Comparison of ENCODE assay signal across 11 cellular contexts in the genomic region with DNA sequence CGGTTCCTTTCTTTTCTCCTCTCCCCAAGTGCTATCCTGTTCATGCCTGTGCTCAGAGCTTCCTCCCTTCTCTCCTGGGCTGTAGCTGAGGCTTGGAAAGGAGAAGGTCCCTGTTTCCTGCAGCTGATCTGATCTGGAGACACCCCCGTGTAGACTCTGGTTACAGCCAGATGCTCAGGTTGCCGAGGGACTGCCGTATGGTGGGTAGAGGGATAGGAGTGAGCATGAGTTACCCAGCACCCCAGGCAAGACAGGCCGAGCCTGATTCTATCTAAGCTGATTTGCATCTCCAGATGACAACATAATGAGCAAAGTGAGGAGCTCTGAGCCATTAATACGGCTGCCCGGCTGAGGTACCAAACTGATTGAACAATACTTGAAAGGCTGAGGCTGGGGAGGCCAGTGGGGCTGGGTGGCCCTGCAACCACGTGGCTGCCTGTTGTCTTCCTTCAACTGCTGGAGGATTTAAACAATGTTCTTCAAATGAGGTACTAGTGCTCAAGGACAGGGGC.
DNase-seq lines count a peak whose midpoint lies in the region; ATAC-seq and TF ChIP-seq lines count a peak whose summit lies in the region.
"Had no signal": no experiment of that assay in that cellular context is flagged by ENCODE, and none has a peak within 500 bp of the region (broad histone marks: within the 10 kb centered on the region; RNA-seq: fewer than 3 reads in every experiment).

No MANE protein-coding gene starts in this region.

- ATAC-seq in HG03039 (IDR thresholded peaks at IDR 0.05; ENCODE audit: unreplicated experiment): no peak
- no peak for ATAC-seq in GM18868 (IDR thresholded peaks at IDR 0.05; ENCODE audit: unreplicated experiment)

- in situ Hi-C loops in KBM-7 (cut with MboI; ENCODE audit: low pct_unique_long_range_greater_than_20kb, low sequenced_read_pairs): no loop called here

- H3K4me1 Mint-ChIP-seq in CD8-positive, alpha-beta memory T cell: peaks cover 9 to 15% (median 11%) of the 10 kb centered on the region in 3 donors
- peaks cover 46% of the 10 kb centered on the region for H3K4me1 Mint-ChIP-seq in nephron progenitor cell

- no peak overlapping the region for H3K27ac ChIP-seq in CD8-positive, alpha-beta memory T cell (ENCODE audit: low read depth, low read length)
- H3K27ac ChIP-seq in breast epithelium (peak overlapping the region; percentile 36 to 40), uterus (peak overlapping the region in 1 of 2 donors; percentile 2)

- peaks cover 0 to 94% (median 10%) of the 10 kb centered on the region in 3 donors for H3K36me3 Mint-ChIP-seq in CD8-positive, alpha-beta memory T cell
- peaks cover 47% of the 10 kb centered on the region for H3K36me3 Mint-ChIP-seq in nephron progenitor cell (ENCODE audit: low read depth)

- no peak overlapping the region for H3K4me3 ChIP-seq in CD8-positive, alpha-beta memory T cell (ENCODE audit: low read length)
- no peak overlapping the region for H3K4me3 ChIP-seq in breast epithelium
- H3K4me3 ChIP-seq in uterus: no peak overlapping the region

- H3K9me3 Mint-ChIP-seq in CD8-positive, alpha-beta memory T cell: no peaks in the 10 kb centered on the region
- no peaks in the 10 kb centered on the region for H3K9me3 Mint-ChIP-seq in nephron progenitor cell

- no peak for TF ChIP-seq POLR2A in breast epithelium (IDR thresholded peaks at IDR 0.05)
- no peak for TF ChIP-seq POLR2A in uterus (IDR thresholded peaks at IDR 0.05)

- TF ChIP-seq CTCF in breast epithelium (IDR thresholded peaks at IDR 0.05): no peak
- no peak for TF ChIP-seq CTCF in nephron progenitor cell (IDR thresholded peaks at IDR 0.05)
- no peak for TF ChIP-seq CTCF in uterus (IDR thresholded peaks at IDR 0.05)

- no peaks in the 10 kb centered on the region for H3K27me3 Mint-ChIP-seq in CD8-positive, alpha-beta memory T cell
- H3K27me3 Mint-ChIP-seq in nephron progenitor cell (ENCODE audit: low read depth, poor library complexity): peaks cover 2% of the 10 kb centered on the region

- H3K27ac Mint-ChIP-seq in CD8-positive, alpha-beta memory T cell: peak overlapping the region; percentile 32 to 85 (median 70)
- peak overlapping the region; percentile 92 for H3K27ac Mint-ChIP-seq in nephron progenitor cell

- no peaks in the 10 kb centered on the region for H3K9me3 ChIP-seq in CD8-positive, alpha-beta memory T cell (ENCODE audit: low read length)
- H3K9me3 ChIP-seq in breast epithelium (no peaks in the 10 kb centered on the region), uterus (no peaks in the 10 kb centered on the region)

- H3K36me3 ChIP-seq in CD8-positive, alpha-beta memory T cell (ENCODE audit: insufficient read depth, low read length): peaks cover 35% of the 10 kb centered on the region
- H3K36me3 ChIP-seq in breast epithelium (peaks cover 9% of the 10 kb centered on the region), uterus (no peaks in the 10 kb centered on the region)

- no peak overlapping the region for H3K4me3 Mint-ChIP-seq in CD8-positive, alpha-beta memory T cell
- H3K4me3 Mint-ChIP-seq in nephron progenitor cell: no peak overlapping the region

- CTCF ChIA-PET in CD8-positive, alpha-beta memory T cell (lab: Charles Lee): no interaction called here

- H3K27me3 ChIP-seq in CD8-positive, alpha-beta memory T cell (ENCODE audit: insufficient read depth, low read length, poor library complexity, severe bottlenecking): no peaks in the 10 kb centered on the region
- no peaks in the 10 kb centered on the region for H3K27me3 ChIP-seq in breast epithelium
- no peaks in the 10 kb centered on the region for H3K27me3 ChIP-seq in uterus

- peak in 1 of 5 donors; percentile 43 for DNase-seq in CD8-positive, alpha-beta memory T cell
- DNase-seq in NCI-H2171 treated with DMSO at 0.1 percent for 48 hours (lab: John Stamatoyannopoulos, UW) (peak; percentile 86), breast epithelium (ENCODE audit: low spot score in 2 of 2) (no peak), nephron progenitor cell (no peak), uterus (no peak), KBM-7 (no peak)
- DNase-seq: activated T-cell treated with anti-CD3 and anti-CD28 coated beads for 4 hours, NCI-H1436 treated with DMSO at 0.1 percent for 48 hours, SHP77 had no signal

- intact Hi-C loops in breast epithelium (cut with DNase I; ENCODE audit: low total_unique reads) (no loop called here), uterus (cut with DNase I; ENCODE audit: low total_unique reads) (no loop called here)

- no peaks in the 10 kb centered on the region for H3K4me1 ChIP-seq in CD8-positive, alpha-beta memory T cell (ENCODE audit: insufficient read depth, low read length)
- H3K4me1 ChIP-seq in breast epithelium (peaks cover 0 to 20% of the 10 kb centered on the region in 2 donors), uterus (peaks cover 0 to 4% of the 10 kb centered on the region in 2 donors)

- POLR2A ChIA-PET in CD8-positive, alpha-beta memory T cell (lab: Charles Lee): no interaction called here
